ENCODE assay signal across 8 cellular contexts in the genomic region with DNA sequence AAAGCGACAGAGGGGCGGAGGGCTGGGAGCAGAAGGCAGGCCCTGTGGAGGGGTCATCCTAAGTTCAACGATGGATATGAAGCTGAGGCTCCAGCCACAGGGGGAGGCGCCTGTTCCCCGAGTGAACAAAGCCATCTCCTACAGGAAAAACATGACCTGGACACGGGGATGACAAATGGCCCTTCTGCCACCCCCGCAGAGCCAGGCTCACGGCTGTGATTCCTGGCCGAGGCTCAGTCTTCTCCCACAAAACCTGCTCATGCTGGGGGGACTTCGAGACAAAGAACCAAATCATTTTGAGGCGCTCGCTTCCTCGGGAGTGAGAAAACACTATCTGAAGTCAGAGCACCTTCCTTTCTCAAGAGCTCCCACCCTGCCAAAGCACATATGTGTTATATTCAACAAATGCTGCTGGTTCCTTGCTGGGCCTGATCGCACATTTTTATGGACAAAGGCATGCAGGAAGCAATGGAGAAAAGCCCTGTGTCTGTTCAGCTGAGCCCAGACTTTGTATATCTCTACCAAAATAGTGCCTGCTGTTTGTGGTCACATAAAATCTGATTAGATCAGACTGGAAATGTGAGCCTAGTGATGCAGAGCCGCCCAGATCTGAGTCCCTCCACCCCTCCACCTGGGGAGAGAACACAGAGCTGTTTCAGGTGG. TPM values are rescaled to one million over a fixed set of nuclear protein-coding genes. Genes with fewer than 3 reads are reported as not detected.
A peak's percentile ranks its signal among the peaks of the same experiment; 100 is the strongest.
DNase-seq lines count a peak whose midpoint lies in the region; ATAC-seq, FAIRE-seq and TF ChIP-seq lines count a peak whose summit lies in the region.

No MANE protein-coding gene starts in this region.

- no peak for TF ChIP-seq POLR2A in lower leg skin (IDR thresholded peaks at IDR 0.05)

- H3K9me3 ChIP-seq in adipocyte (ENCODE audit: control insufficient read depth, low read length) (peaks cover 8% of the 10 kb centered on the region), kidney (ENCODE audit: control insufficient read depth in 1 of 2, low read length in 2 of 2) (no peaks in the 10 kb centered on the region)

- FAIRE-seq in kidney (lab: Jason Lieb, UNC): no peak

- H3K27me3 ChIP-seq in adipocyte (replicated peaks; ENCODE audit: control insufficient read depth, insufficient read depth, low read length): peaks cover 15% of the 10 kb centered on the region

- intact Hi-C loops in kidney (cut with DNase I): no loop called here
- intact Hi-C loops in lower leg skin (cut with DNase I; ENCODE audit: low total_unique reads): no loop called here

- peak; percentile 46 for DNase-seq in adipocyte (ENCODE audit: low read depth)
- DNase-seq in kidney: peak; percentile 83
- no peak for DNase-seq in lower leg skin (ENCODE audit: low spot score in 2 of 2)
- DNase-seq in SKM-1 (lab: John Stamatoyannopoulos, UW; ENCODE audit: unreplicated experiment): no peak

- no peak overlapping the region for H3K9ac ChIP-seq in adipocyte (ENCODE audit: low read length)
- no peak overlapping the region for H3K9ac ChIP-seq in kidney (ENCODE audit: low read length in 2 of 2)

- ATAC-seq in GM18502 (IDR thresholded peaks at IDR 0.05; ENCODE audit: poor library complexity, unreplicated experiment) (peak; percentile 68), HG03460 (IDR thresholded peaks at IDR 0.05; ENCODE audit: unreplicated experiment) (peak; percentile 35), HG02840 (IDR thresholded peaks at IDR 0.05; ENCODE audit: low FRiP score, unreplicated experiment) (no peak), GM19324 (IDR thresholded peaks at IDR 0.05; ENCODE audit: low FRiP score, unreplicated experiment) (no peak)

- 56 to 59% methylated on average over 15 of the region's 15 CpGs for WGBS in lower leg skin, 2 donors

- H3K4me3 ChIP-seq in adipocyte (ENCODE audit: low read length) (no peak overlapping the region), kidney (ENCODE audit: low read length in 2 of 2) (no peak overlapping the region), lower leg skin (ENCODE audit: low read depth, poor library complexity, severe bottlenecking) (no peak overlapping the region)

- TF ChIP-seq CTCF in kidney (IDR thresholded peaks at IDR 0.05; ENCODE audit: borderline replicate concordance, extremely low read depth, insufficient read depth) (no peak), lower leg skin (IDR thresholded peaks at IDR 0.05) (no peak)

- H3K36me3 ChIP-seq in adipocyte (ENCODE audit: control insufficient read depth, insufficient read depth, low read length, severe bottlenecking) (no peaks in the 10 kb centered on the region), kidney (ENCODE audit: control insufficient read depth in 1 of 2, insufficient read depth in 2 of 2, low read length in 2 of 2) (no peaks in the 10 kb centered on the region)

- peaks cover 7% of the 10 kb centered on the region for H3K4me1 ChIP-seq in adipocyte (ENCODE audit: control insufficient read depth, insufficient read depth, low read length)
- H3K4me1 ChIP-seq in kidney (ENCODE audit: control insufficient read depth in 1 of 2, insufficient read depth in 1 of 2, low read depth in 1 of 2, low read length in 2 of 2): peaks cover 14 to 21% of the 10 kb centered on the region in 2 donors

- peak overlapping the region in 1 of 2 donors; percentile 27 for H3K27ac ChIP-seq in kidney (ENCODE audit: low read depth in 2 of 2, low read length in 2 of 2)

RNA-seq across cellular contexts. Expression of gene RBP1, which starts 5.6 kb away (rescaled TPM):
- total RNA-seq in kidney (31.8 TPM), lower leg skin (10 to 100 TPM in 2 of 4 donors, 1 to 10 TPM in 2; 1.0 to 28.8 (median 9.0) TPM)
- 49.2 TPM for polyA plus RNA-seq in kidney (ENCODE audit: insufficient read depth, low read depth, low replicate concordance)

RNA-seq across cellular contexts. Expression of gene RBP2, which starts 57.6 kb away (rescaled TPM):
- total RNA-seq in kidney (not detected), lower leg skin (not detected)
- polyA plus RNA-seq in kidney (ENCODE audit: insufficient read depth, low read depth, low replicate concordance): 13.5 TPM

Comparison
In these comparisons a context has a peak if more than half of its experiments do, and no peak if none do; other contexts are left out.
1. ATAC-seq: peak in GM18502 (single experiment) and HG03460 (single experiment); none in HG02840 (single experiment) and GM19324 (single experiment).
2. DNase-seq: peak in adipocyte (single experiment) and kidney (single experiment); none in lower leg skin (0 of 2) and SKM-1 (single experiment).